14 cellular contexts compared by ENCODE assay signal in genomic region chr21:34968414-34969333, GRCh38.
DNase-seq lines count a peak whose midpoint lies in the region; ATAC-seq lines count a peak whose summit lies in the region.
"Had no signal": no experiment of that assay in that cellular context is flagged by ENCODE, and none has a peak within 500 bp of the region (broad histone marks: within the 10 kb centered on the region; RNA-seq: fewer than 3 reads in every experiment).

No MANE protein-coding gene starts in this region.

- peaks cover 81% of the 10 kb centered on the region for H3K4me1 ChIP-seq in CD8-positive, alpha-beta memory T cell (ENCODE audit: insufficient read depth, low read length)

- ATAC-seq in left ventricle myocardium superior (no peak), GM18907 (IDR thresholded peaks at IDR 0.05; ENCODE audit: unreplicated experiment) (no peak)
- ATAC-seq: right cardiac atrium had no signal

- H3K9me3 ChIP-seq in CD8-positive, alpha-beta memory T cell (ENCODE audit: low read length) = no peaks in the 10 kb centered on the region
- H3K9me3 ChIP-seq: esophagus squamous epithelium had no signal

- POLR2A ChIA-PET in CD8-positive, alpha-beta memory T cell (lab: Charles Lee) = interaction anchor here (0.8 kb wide), 1 partner anchor 12 kb away, joined by 3 read pairs; no protein-coding TSS in a partner anchor
- POLR2A ChIA-PET in activated CD4-positive, alpha-beta memory T cell treated with anti-CD3 and anti-CD28 coated beads for 36 hours (lab: Charles Lee) = interaction anchor here (0.5 to 10.6 kb wide), 19 partner anchors 9 to 1230 kb away, joined by 3 to 85 read pairs (median 7); no protein-coding TSS in a partner anchor

- peak overlapping the region; percentile 17 for H3K4me3 ChIP-seq in CD8-positive, alpha-beta memory T cell (ENCODE audit: low read length)
- H3K4me3 ChIP-seq: esophagus squamous epithelium had no signal

- peaks cover 11 to 43% (median 23%) of the 10 kb centered on the region in 3 donors for H3K36me3 Mint-ChIP-seq in CD8-positive, alpha-beta memory T cell
- peaks cover 3% of the 10 kb centered on the region for H3K36me3 Mint-ChIP-seq in activated CD4-positive, alpha-beta memory T cell treated with anti-CD3 and anti-CD28 coated beads for 36 hours

- no peaks in the 10 kb centered on the region for H3K36me3 ChIP-seq in CD8-positive, alpha-beta memory T cell (ENCODE audit: insufficient read depth, low read length)
- H3K36me3 ChIP-seq: brain microvascular endothelial cell, esophagus squamous epithelium had no signal

- CTCF ChIA-PET in CD8-positive, alpha-beta memory T cell (lab: Charles Lee) = interaction anchor here (1.3 kb wide), 1 partner anchor 32 kb away, joined by 3 read pairs; no protein-coding TSS in a partner anchor
- CTCF ChIA-PET in activated CD4-positive, alpha-beta memory T cell treated with anti-CD3 and anti-CD28 coated beads for 36 hours (lab: Charles Lee) = interaction anchor here (0.7 to 3.3 kb wide), 11 partner anchors 15 to 128 kb away, joined by 3 to 22 read pairs (median 7); no protein-coding TSS in a partner anchor

- intact Hi-C loops in activated CD4-positive, alpha-beta memory T cell treated with anti-CD3 and anti-CD28 coated beads for 36 hours (cut with micrococcal nuclease) = loop anchor here (1.0 to 5.0 kb wide), 5 partner anchors 80 to 1344 kb away; no protein-coding TSS in a partner anchor
- intact Hi-C loops in left ventricle myocardium superior (cut with micrococcal nuclease) = no loop called here

- H3K27me3 ChIP-seq in CD8-positive, alpha-beta memory T cell (ENCODE audit: insufficient read depth, low read length, poor library complexity, severe bottlenecking) = no peaks in the 10 kb centered on the region
- H3K27me3 ChIP-seq: brain microvascular endothelial cell had no signal

- H3K4me1 Mint-ChIP-seq in CD8-positive, alpha-beta memory T cell = peaks cover 83 to 95% (median 94%) of the 10 kb centered on the region in 3 donors
- peaks cover 88% of the 10 kb centered on the region for H3K4me1 Mint-ChIP-seq in activated CD4-positive, alpha-beta memory T cell treated with anti-CD3 and anti-CD28 coated beads for 36 hours (ENCODE audit: low read depth)

- no peak overlapping the region for H3K27ac ChIP-seq in CD8-positive, alpha-beta memory T cell (ENCODE audit: low read depth, low read length)
- H3K27ac ChIP-seq: brain microvascular endothelial cell, esophagus squamous epithelium had no signal

- H3K9me3 Mint-ChIP-seq in CD8-positive, alpha-beta memory T cell = no peaks in the 10 kb centered on the region
- H3K9me3 Mint-ChIP-seq in activated CD4-positive, alpha-beta memory T cell treated with anti-CD3 and anti-CD28 coated beads for 36 hours = no peaks in the 10 kb centered on the region

- peak in 1 of 5 donors; percentile 17 for DNase-seq in CD8-positive, alpha-beta memory T cell
- peak; percentile 14 to 29 for DNase-seq in Kasumi-1 (lab: John Stamatoyannopoulos, UW)
- peak; percentile 72 for DNase-seq in activated CD4-positive, alpha-beta memory T cell treated with anti-CD3 and anti-CD28 coated beads for 36 hours
- peak; percentile 74 for DNase-seq in left kidney (ENCODE audit: low read depth, low spot score)
- no peak for DNase-seq in left ventricle myocardium superior
- no peak for DNase-seq in activated effector memory CD4-positive, alpha-beta T cell treated with Interleukin-2 at 50 U/mL for 16 hours
- no peak for DNase-seq in NCI-H69 (lab: John Stamatoyannopoulos, UW)
- DNase-seq: activated CD4-positive, CD25-positive, alpha-beta regulatory T cell treated with anti-CD3 and anti-CD28 coated beads, Interleukin-2, amount 50 U/mL, for 72 hours; brain microvascular endothelial cell; esophagus squamous epithelium; GOT3; NCI-H2081 treated with DMSO at 0.1 percent for 48 hours; right cardiac atrium had no signal

- peak overlapping the region; percentile 11 to 97 (median 82) for H3K27ac Mint-ChIP-seq in CD8-positive, alpha-beta memory T cell
- peak overlapping the region; percentile 95 for H3K27ac Mint-ChIP-seq in activated CD4-positive, alpha-beta memory T cell treated with anti-CD3 and anti-CD28 coated beads for 36 hours

- H3K4me3 Mint-ChIP-seq in CD8-positive, alpha-beta memory T cell = peak overlapping the region; percentile 21 to 83 (median 71)
- H3K4me3 Mint-ChIP-seq in activated CD4-positive, alpha-beta memory T cell treated with anti-CD3 and anti-CD28 coated beads for 36 hours = peak overlapping the region; percentile 61

- peaks cover 0 to 1% of the 10 kb centered on the region in 2 donors for H3K27me3 Mint-ChIP-seq in CD8-positive, alpha-beta memory T cell
- H3K27me3 Mint-ChIP-seq in activated CD4-positive, alpha-beta memory T cell treated with anti-CD3 and anti-CD28 coated beads for 36 hours = no peaks in the 10 kb centered on the region

Comparison
In these comparisons a context has a peak if more than half of its experiments do, and no peak if none do; other contexts are left out.
1. DNase-seq: peak in Kasumi-1 (2 of 2), activated CD4-positive, alpha-beta memory T cell treated with anti-CD3 and anti-CD28 coated beads for 36 hours (single experiment) and left kidney (single experiment); none in left ventricle myocardium superior (single experiment), activated effector memory CD4-positive, alpha-beta T cell treated with Interleukin-2 at 50 U/mL for 16 hours (single experiment) and NCI-H69 (single experiment).